ENCODE assay signal across 24 cellular contexts in the genomic region with DNA sequence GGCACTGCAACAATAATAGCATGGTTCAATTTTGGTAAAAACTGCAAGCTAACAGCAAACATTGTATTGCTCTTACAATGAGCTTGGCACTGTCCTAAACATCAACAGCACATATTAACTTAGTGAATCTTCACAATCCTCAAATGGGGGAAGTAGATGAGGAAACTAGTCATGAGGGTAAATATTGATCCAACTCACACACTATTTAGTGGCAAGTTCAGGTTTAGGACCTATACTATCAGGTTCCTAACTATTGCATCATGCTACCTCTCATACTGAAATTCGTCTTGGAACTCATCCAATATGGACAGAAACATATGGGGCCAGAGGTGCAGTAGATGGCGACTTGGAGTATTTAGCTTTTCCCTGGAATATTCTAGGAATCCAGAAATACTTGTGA. TPM values are rescaled to one million over a fixed set of nuclear protein-coding genes. Genes with fewer than 3 reads are reported as not detected.
DNase-seq lines count a peak whose midpoint lies in the region; ATAC-seq, FAIRE-seq and TF ChIP-seq lines count a peak whose summit lies in the region.
"Had no signal": no experiment of that assay in that cellular context is flagged by ENCODE, and none has a peak within 500 bp of the region (broad histone marks: within the 10 kb centered on the region; RNA-seq: fewer than 3 reads in every experiment).

No MANE protein-coding gene starts in this region.

- H3K79me2 ChIP-seq in K562 (ENCODE audit: control insufficient read depth, insufficient read depth, low read length) = no peaks in the 10 kb centered on the region
- no peaks in the 10 kb centered on the region for H3K79me2 ChIP-seq in mesendoderm (ENCODE audit: control insufficient read depth, insufficient read depth, low read length)

- H3K4ac ChIP-seq in mesendoderm (ENCODE audit: low read depth, low read length) = peak overlapping the region; percentile 52

- H3K27me3 ChIP-seq in K562 (ENCODE audit: control insufficient read depth in 2 of 2, insufficient read depth in 2 of 2, low read length in 2 of 2) (no peaks in the 10 kb centered on the region), mesendoderm (ENCODE audit: insufficient read depth, low read length, poor library complexity) (no peaks in the 10 kb centered on the region), sigmoid colon (no peaks in the 10 kb centered on the region)
- H3K27me3 ChIP-seq: BE2C had no signal

- H2BK15ac ChIP-seq in mesendoderm (replicated peaks; ENCODE audit: low read depth) = no peak overlapping the region

- no peak overlapping the region for H3K18ac ChIP-seq in mesendoderm (ENCODE audit: low read length)

- no peaks in the 10 kb centered on the region for H3K79me1 ChIP-seq in mesendoderm (ENCODE audit: low read length)

- TF ChIP-seq CTCF in K562 (IDR thresholded peaks at IDR 0.05 in 2 of 3, conservative IDR thresholded peaks at IDR 0.05 in 1 of 3; ENCODE audit: insufficient read depth in 2 of 3, low read depth in 1 of 3, low read length in 3 of 3) (no peak), sigmoid colon (IDR thresholded peaks at IDR 0.05) (no peak)

- TF ChIP-seq POLR2A in K562 (conservative IDR thresholded peaks at IDR 0.05) (no peak), sigmoid colon (IDR thresholded peaks at IDR 0.05) (no peak)

- no peak overlapping the region for H2BK5ac ChIP-seq in mesendoderm (ENCODE audit: low read length)

- H3K56ac ChIP-seq in mesendoderm (ENCODE audit: low read length) = no peak overlapping the region

- H3K27ac ChIP-seq in K562 (ENCODE audit: extremely low read depth, low read depth, low read length) (no peak overlapping the region), mesendoderm (ENCODE audit: low read depth, low read length) (no peak overlapping the region), sigmoid colon (no peak overlapping the region)
- H3K27ac ChIP-seq: RWPE1 had no signal

- H4K20me1 ChIP-seq in K562 (replicated peaks; ENCODE audit: control insufficient read depth, insufficient read depth, low read length) = no peaks in the 10 kb centered on the region

- no peaks in the 10 kb centered on the region for H3K9me3 ChIP-seq in K562 (replicated peaks; ENCODE audit: control insufficient read depth, insufficient read depth, low read depth, low read length)
- no peaks in the 10 kb centered on the region for H3K9me3 ChIP-seq in sigmoid colon
- H3K9me3 ChIP-seq: BE2C had no signal

- no peak for TF ChIP-seq EP300 in K562 (IDR thresholded peaks at IDR 0.05; ENCODE audit: low read length)
- TF ChIP-seq EP300 in sigmoid colon (IDR thresholded peaks at IDR 0.05) = no peak

- H3K4me3 ChIP-seq in K562 (no peak overlapping the region), mesendoderm (ENCODE audit: low read length) (no peak overlapping the region), sigmoid colon (no peak overlapping the region)

- H3K23ac ChIP-seq in mesendoderm (ENCODE audit: low read length) = no peak overlapping the region

- intact Hi-C loops in K562 (cut with micrococcal nuclease) (no loop called here), sigmoid colon (cut with DNase I) (no loop called here)

- in situ Hi-C loops in K562 (cut with MboI) = no loop called here

- POLR2A ChIA-PET in K562 (lab: Yijun Ruan, JAX) = no interaction called here

- no peak overlapping the region for H4K8ac ChIP-seq in mesendoderm (ENCODE audit: low read depth, low read length)

- no peak for FAIRE-seq in K562 (lab: Jason Lieb, UNC)
- FAIRE-seq: GM12892 had no signal

- no TSS peak for BruUV-seq in K562 (replicated peaks; lab: Mats Ljungman, UMichigan)

- DNase-seq in NCI-H748 (lab: John Stamatoyannopoulos, UW; ENCODE audit: unreplicated experiment) (peak; percentile 25), NCI-H748 treated with DMSO at 0.1 percent for 48 hours (lab: John Stamatoyannopoulos, UW) (no peak), HuH-7.5 (ENCODE audit: low spot score) (peak; percentile 22), K562 (ENCODE audit: extremely low read depth in 1 of 4, low spot score in 3 of 4) (no peak), mesendoderm (no peak), NK-92 (lab: John Stamatoyannopoulos, UW; ENCODE audit: unreplicated experiment) (no peak), sigmoid colon (no peak), NCI-H524 treated with DMSO at 0.1 percent for 48 hours (lab: John Stamatoyannopoulos, UW) (no peak)
- DNase-seq: 8988T; ACHN; BE2C; CD8-positive, alpha-beta memory T cell; DMS 273 treated with DMSO at 0.1 percent for 48 hours; DND-41; NCI-H1092 treated with DMSO at 0.1 percent for 48 hours; NCI-H1436 treated with DMSO at 0.1 percent for 48 hours; NCI-H187 treated with DMSO at 0.1 percent for 48 hours; NCI-H446; NCI-H526 treated with DMSO at 0.1 percent for 48 hours; T-cell had no signal

- no peak overlapping the region for H2BK120ac ChIP-seq in mesendoderm (ENCODE audit: low read depth, low read length)

- no peak overlapping the region for H4K5ac ChIP-seq in mesendoderm (ENCODE audit: low read length)

- H3K36me3 ChIP-seq in K562 (ENCODE audit: control insufficient read depth, insufficient read depth, low read length) (no peaks in the 10 kb centered on the region), mesendoderm (ENCODE audit: control insufficient read depth, insufficient read depth, low read length) (no peaks in the 10 kb centered on the region), sigmoid colon (no peaks in the 10 kb centered on the region)
- H3K36me3 ChIP-seq: BE2C had no signal

- 0% methylated on average over 2 of the region's 2 CpGs for WGBS in K562 (ENCODE audit: insufficient coverage, low coverage, missing lambda C conversion rate)
- WGBS in mesendoderm (ENCODE audit: extremely low coverage, insufficient coverage, low lambda C conversion rate) = no CpG with 5 or more reads among the region's 2 CpGs
- 71 to 85% methylated on average over 2 of the region's 2 CpGs for WGBS in sigmoid colon, 2 donors

- H3K9ac ChIP-seq in K562 (ENCODE audit: insufficient read depth in 1 of 2, low read depth in 2 of 2, low read length in 2 of 2) (no peak overlapping the region), mesendoderm (ENCODE audit: low read length) (no peak overlapping the region)

- no peak for TF ChIP-seq RAD21 in K562 (CRISPR knock-in tag; conservative IDR thresholded peaks at IDR 0.05 in 1 of 2, IDR thresholded peaks at IDR 0.05 in 1 of 2)

- peak overlapping the region; percentile 43 for H2AK5ac ChIP-seq in mesendoderm (ENCODE audit: low read length)

- H3K9me1 ChIP-seq in K562 (ENCODE audit: control insufficient read depth, insufficient read depth, low read length) = no peaks in the 10 kb centered on the region

- H3K4me1 ChIP-seq in K562 (replicated peaks in 1 of 2; ENCODE audit: control insufficient read depth in 2 of 2, insufficient read depth in 2 of 2, low read length in 2 of 2) (no peaks in the 10 kb centered on the region), mesendoderm (ENCODE audit: control insufficient read depth, low read depth, low read length) (no peaks in the 10 kb centered on the region), sigmoid colon (no peaks in the 10 kb centered on the region)
- H3K4me1 ChIP-seq: BE2C had no signal

- H3K4me2 ChIP-seq in K562 (ENCODE audit: insufficient read depth, low read length) = no peak overlapping the region
- no peak overlapping the region for H3K4me2 ChIP-seq in mesendoderm (ENCODE audit: low read length)

- no peak overlapping the region for H2AFZ ChIP-seq in K562 (ENCODE audit: low read depth, low read length)

- no peak for ATAC-seq in K562
- ATAC-seq: Panc1, T-cell had no signal

- CTCF ChIA-PET in K562 (lab: Yijun Ruan, JAX; ENCODE audit: low intra/inter-chr PET ratio) = no interaction called here

TF ChIP-seq in K562, 482 proteins besides CTCF, POLR2A, EP300 and RAD21 (continues in another document):
- TF ChIP-seq, protein P1, sequence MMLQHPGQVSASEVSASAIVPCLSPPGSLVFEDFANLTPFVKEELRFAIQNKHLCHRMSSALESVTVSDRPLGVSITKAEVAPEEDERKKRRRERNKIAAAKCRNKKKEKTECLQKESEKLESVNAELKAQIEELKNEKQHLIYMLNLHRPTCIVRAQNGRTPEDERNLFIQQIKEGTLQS (IDR thresholded peaks at IDR 0.05) = peak; percentile 40; the same call in 1 of the 2 replicates
- TF ChIP-seq, protein P1 (CRISPR knock-in tag; conservative IDR thresholded peaks at IDR 0.05) = no peak
- TF ChIP-seq, protein P2, sequence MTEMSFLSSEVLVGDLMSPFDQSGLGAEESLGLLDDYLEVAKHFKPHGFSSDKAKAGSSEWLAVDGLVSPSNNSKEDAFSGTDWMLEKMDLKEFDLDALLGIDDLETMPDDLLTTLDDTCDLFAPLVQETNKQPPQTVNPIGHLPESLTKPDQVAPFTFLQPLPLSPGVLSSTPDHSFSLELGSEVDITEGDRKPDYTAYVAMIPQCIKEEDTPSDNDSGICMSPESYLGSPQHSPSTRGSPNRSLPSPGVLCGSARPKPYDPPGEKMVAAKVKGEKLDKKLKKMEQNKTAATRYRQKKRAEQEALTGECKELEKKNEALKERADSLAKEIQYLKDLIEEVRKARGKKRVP (CRISPR knock-in tag; IDR thresholded peaks at IDR 0.05) = 0 out of 2 replicates have a peak, but pooled peaks have one; percentile 30
- 0 out of 2 replicates have a peak, but pooled peaks have one; percentile 27 for TF ChIP-seq CEBPB (tag; IDR thresholded peaks at IDR 0.05)

RNA-seq across cellular contexts. Expression of a gene that starts 34.2 kb away (rescaled TPM):
- 0.42 TPM in 1 of 2 replicates, not detected in the other for total RNA-seq in K562 (2011; cell fraction: chromatin; rRNA removed; ENCODE audit: low replicate concordance)
- total RNA-seq in K562 (2011; cell fraction: nucleolus; rRNA removed) = 0.26 TPM in 1 of 2 replicates, not detected in the other
- 0.76 TPM in 1 of 2 replicates, not detected in the other for total RNA-seq in K562 (2011; cell fraction: nucleoplasm; rRNA removed)
- not detected in 2 replicates for total RNA-seq in K562 (2014; rRNA removed)
- total RNA-seq in K562 (2014; rRNA removed; fragmentation: Illumina TruSeq; extraction: Trizol) = 0.10 and 0.22 TPM in 2 replicates
- total RNA-seq in K562 (2015; rRNA removed; fragmentation: Illumina TruSeq; extraction: Trizol) = 0.15 TPM in 1 of 2 replicates, not detected in the other
- 0.29 TPM in 1 of 2 replicates, not detected in the other for total RNA-seq in K562 (2021)
- 1.3 and 2.7 TPM in 2 replicates for polyA plus RNA-seq in K562 (2011; rRNA removed)
- 0.40 and 0.68 TPM in 2 replicates for polyA plus RNA-seq in K562 (2011; cell fraction: cytosol; rRNA removed)
- polyA plus RNA-seq in K562 (2011; cell fraction: nucleus; rRNA removed) = 0.26 and 1.1 TPM in 2 replicates
- 1.5 and 1.8 TPM in 2 replicates for polyA plus RNA-seq in K562 (2012)
- polyA plus RNA-seq in K562 (2014; fragmentation: Illumina TruSeq; extraction: Trizol) = 1.3 and 1.4 TPM in 2 replicates
- under 1 TPM; 0.14 to 0.28 TPM for polyA plus RNA-seq in K562 (2014; fragmentation: Nextera tagmentation; extraction: Ambion mirVana)
- 0.23 TPM in 2 replicates for polyA plus RNA-seq in K562 (2014; rRNA removed)
- 0.90 and 1.3 TPM in 2 replicates for polyA minus RNA-seq in K562 (2011; rRNA and poly(A)+ RNA removed)
- polyA minus RNA-seq in K562 (2011; cell fraction: cytosol; rRNA and poly(A)+ RNA removed) = not detected in 2 replicates
- polyA minus RNA-seq in K562 (2011; cell fraction: nucleus; rRNA and poly(A)+ RNA removed) = not detected in 2 replicates
- polyA plus RNA-seq in mesendoderm (2013, experiment 1 of 2) = 0.63 TPM
- 0.49 TPM for polyA plus RNA-seq in mesendoderm (2013, experiment 2 of 2)
- total RNA-seq in sigmoid colon = not detected
- 1 to 10 TPM in 2 of 3 donors, not detected in 1; 1.4 to 3.0 TPM for polyA plus RNA-seq in sigmoid colon
- polyA plus RNA-seq: CD8-positive, alpha-beta memory T cell; IgD-negative memory B cell had no signal

Comparison
In these comparisons a context has a peak if more than half of its experiments do, and no peak if none do; other contexts are left out.
1. DNase-seq: peak in NCI-H748 (single experiment) and HuH-7.5 (single experiment); none in NCI-H748 treated with DMSO at 0.1 percent for 48 hours (single experiment), K562 (0 of 4), mesendoderm (single experiment), NK-92 (single experiment), sigmoid colon (single experiment) and NCI-H524 treated with DMSO at 0.1 percent for 48 hours (single experiment).